In the genomic region with DNA sequence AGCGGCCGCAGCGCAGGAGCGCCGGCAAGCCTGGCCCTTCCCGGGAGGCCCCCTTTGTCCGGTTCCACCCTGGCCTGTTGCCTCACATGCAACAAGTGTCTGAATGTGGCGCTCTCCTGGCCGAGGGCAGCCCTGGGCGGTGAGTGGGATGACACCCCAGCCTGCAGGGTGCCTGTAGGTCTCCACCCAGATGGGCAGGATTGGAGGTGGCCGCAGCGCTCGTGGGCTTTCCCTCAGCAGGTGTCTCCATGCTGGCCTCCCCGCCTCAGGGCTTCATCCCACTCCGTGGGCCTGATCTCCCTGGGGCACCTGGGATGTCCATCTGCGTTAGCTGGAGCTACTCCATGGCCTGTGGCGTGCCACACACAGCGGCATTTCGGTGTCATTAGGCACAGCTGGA, we compare ENCODE assay signal across 7 cellular contexts. TPM values are rescaled to one million over a fixed set of nuclear protein-coding genes. Genes with fewer than 3 reads are reported as not detected.
DNase-seq lines count a peak whose midpoint lies in the region; ATAC-seq and TF ChIP-seq lines count a peak whose summit lies in the region.
"Had no signal": no experiment of that assay in that cellular context is flagged by ENCODE, and none has a peak within 500 bp of the region (broad histone marks: within the 10 kb centered on the region; RNA-seq: fewer than 3 reads in every experiment).

No MANE protein-coding gene starts in this region.

- H3K9me3 Mint-ChIP-seq in activated CD4-positive, alpha-beta T cell treated with anti-CD3 and anti-CD28 coated beads, Interleukin-2, amount 10 ng/mL, durations not matched to agents 24 days and 14 days: no peaks in the 10 kb centered on the region

- DNase-seq in activated CD4-positive, alpha-beta T cell treated with anti-CD3 and anti-CD28 coated beads, Interleukin-2, amount 10 ng/mL, durations not matched to agents 24 days and 14 days: no peak
- no peak for DNase-seq in activated CD4-positive, alpha-beta T cell treated with anti-CD3 and anti-CD28 coated beads for 1 hour
- DNase-seq in heart left ventricle: peak in 3 of 5 donors; percentile 30 to 54 (median 31)
- no peak for DNase-seq in tibial artery
- no peak for DNase-seq in ecto neural progenitor cell (ENCODE audit: low spot score)
- DNase-seq in stimulated activated naive CD4-positive, alpha-beta T cell (lab: John Stamatoyannopoulos, UW): no peak

- TF ChIP-seq CTCF in heart left ventricle (IDR thresholded peaks at IDR 0.05) (no peak), tibial artery (IDR thresholded peaks at IDR 0.05) (no peak)

- 77 to 89% (median 81%) methylated on average over 13 to 19 of the region's 19 CpGs for WGBS in heart left ventricle, 4 donors

- H3K36me3 Mint-ChIP-seq in activated CD4-positive, alpha-beta T cell treated with anti-CD3 and anti-CD28 coated beads, Interleukin-2, amount 10 ng/mL, durations not matched to agents 24 days and 14 days (ENCODE audit: low read depth): peaks cover 9% of the 10 kb centered on the region

- H3K4me3 Mint-ChIP-seq in activated CD4-positive, alpha-beta T cell treated with anti-CD3 and anti-CD28 coated beads, Interleukin-2, amount 10 ng/mL, durations not matched to agents 24 days and 14 days: peak overlapping the region; percentile 80

- H3K4me1 Mint-ChIP-seq in activated CD4-positive, alpha-beta T cell treated with anti-CD3 and anti-CD28 coated beads, Interleukin-2, amount 10 ng/mL, durations not matched to agents 24 days and 14 days: peaks cover 28% of the 10 kb centered on the region

- H3K27me3 Mint-ChIP-seq in activated CD4-positive, alpha-beta T cell treated with anti-CD3 and anti-CD28 coated beads, Interleukin-2, amount 10 ng/mL, durations not matched to agents 24 days and 14 days: no peaks in the 10 kb centered on the region

- peak overlapping the region in 7 of 12 donors; percentile 99 to 100 (median 100) for H3K27ac ChIP-seq in heart left ventricle
- peak overlapping the region in 1 of 2 donors; percentile 100 for H3K27ac ChIP-seq in tibial artery

- H3K9me3 ChIP-seq in heart left ventricle: no peaks in the 10 kb centered on the region
- H3K9me3 ChIP-seq in tibial artery: no peaks in the 10 kb centered on the region

- H3K27me3 ChIP-seq in heart left ventricle (no peaks in the 10 kb centered on the region), tibial artery (no peaks in the 10 kb centered on the region)

- H3K36me3 ChIP-seq in heart left ventricle: peaks cover 0 to 19% (median 7%) of the 10 kb centered on the region in 9 donors
- H3K36me3 ChIP-seq in tibial artery: peaks cover 0 to 42% (median 4%) of the 10 kb centered on the region in 3 donors

- peak overlapping the region; percentile 73 for H3K27ac Mint-ChIP-seq in activated CD4-positive, alpha-beta T cell treated with anti-CD3 and anti-CD28 coated beads, Interleukin-2, amount 10 ng/mL, durations not matched to agents 24 days and 14 days

- no peak for ATAC-seq in heart left ventricle

- H3K4me3 ChIP-seq in heart left ventricle (peak overlapping the region; percentile 81 to 100 (median 97)), tibial artery (peak overlapping the region; percentile 99 to 100)

- peaks cover 7 to 57% (median 41%) of the 10 kb centered on the region in 12 donors for H3K4me1 ChIP-seq in heart left ventricle
- peaks cover 5 to 40% (median 31%) of the 10 kb centered on the region in 4 donors for H3K4me1 ChIP-seq in tibial artery

- intact Hi-C loops in activated CD4-positive, alpha-beta T cell treated with anti-CD3 and anti-CD28 coated beads, Interleukin-2, amount 10 ng/mL, durations not matched to agents 24 days and 14 days (cut with micrococcal nuclease): no loop called here
- intact Hi-C loops in heart left ventricle (cut with DNase I): loop anchor here in 1 of 10 donors (10.0 kb wide), 2 partner anchors 102 to 502 kb away; partner anchors contain the start of genes ATAD3A and C1orf159
- intact Hi-C loops in tibial artery (cut with DNase I; ENCODE audit: low total_unique reads): no loop called here

- no peak for TF ChIP-seq POLR2A in heart left ventricle (IDR thresholded peaks at IDR 0.05)

RNA-seq across cellular contexts. Expression of gene MIB2, which starts 1.5 kb away (rescaled TPM):
- 32.7 and 34.1 TPM in 2 replicates for total RNA-seq in activated CD4-positive, alpha-beta T cell treated with anti-CD3 and anti-CD28 coated beads, Interleukin-2, amount 10 ng/mL, durations not matched to agents 24 days and 14 days
- total RNA-seq in heart left ventricle: 100 to 1,000 TPM in 1 of 9 donors, 10 to 100 TPM in 8; 59.2 to 114 (median 76.3) TPM
- polyA plus RNA-seq in heart left ventricle: 100 to 1,000 TPM in 1 of 2 donors, 10 to 100 TPM in 1; 40.7 to 121 TPM

RNA-seq across cellular contexts. Expression of gene MMP23B, which starts 15.1 kb away (rescaled TPM):
- total RNA-seq in activated CD4-positive, alpha-beta T cell treated with anti-CD3 and anti-CD28 coated beads, Interleukin-2, amount 10 ng/mL, durations not matched to agents 24 days and 14 days: 1.2 and 1.5 TPM in 2 replicates
- total RNA-seq in heart left ventricle: 100 to 1,000 TPM in 1 of 9 donors, 10 to 100 TPM in 8; 35.4 to 128 (median 59.0) TPM
- 10 to 100 TPM; 10.4 to 85.9 TPM for polyA plus RNA-seq in heart left ventricle
- total RNA-seq: dermis microvascular lymphatic vessel endothelial cell had no signal

RNA-seq across cellular contexts. Expression of gene FNDC10, which starts 16.9 kb away (rescaled TPM):
- total RNA-seq in activated CD4-positive, alpha-beta T cell treated with anti-CD3 and anti-CD28 coated beads, Interleukin-2, amount 10 ng/mL, durations not matched to agents 24 days and 14 days: 14.3 and 15.9 TPM in 2 replicates
- 1 to 10 TPM; 1.9 to 6.7 (median 3.6) TPM for total RNA-seq in heart left ventricle
- polyA plus RNA-seq in heart left ventricle: 1 to 10 TPM; 1.1 to 4.6 TPM

RNA-seq across cellular contexts. Expression of gene CDK11B, which starts 42.0 kb away (rescaled TPM):
- total RNA-seq in activated CD4-positive, alpha-beta T cell treated with anti-CD3 and anti-CD28 coated beads, Interleukin-2, amount 10 ng/mL, durations not matched to agents 24 days and 14 days: 38.0 and 40.4 TPM in 2 replicates
- total RNA-seq in heart left ventricle: 10 to 100 TPM; 20.4 to 30.9 (median 24.5) TPM
- 10 to 100 TPM; 34.9 to 39.4 TPM for polyA plus RNA-seq in heart left ventricle

RNA-seq across cellular contexts. Expression of gene SSU72, which starts 42.2 kb away (rescaled TPM):
- 134 TPM in 2 replicates for total RNA-seq in activated CD4-positive, alpha-beta T cell treated with anti-CD3 and anti-CD28 coated beads, Interleukin-2, amount 10 ng/mL, durations not matched to agents 24 days and 14 days
- total RNA-seq in heart left ventricle: 100 to 1,000 TPM in 5 of 9 donors, 10 to 100 TPM in 4; 76.3 to 160 (median 106) TPM
- 100 to 1,000 TPM; 113 to 138 TPM for polyA plus RNA-seq in heart left ventricle

Comparison
In these comparisons a context has a peak if more than half of its experiments do, and no peak if none do; other contexts are left out.
1. DNase-seq: peak in heart left ventricle (3 of 5); none in activated CD4-positive, alpha-beta T cell treated with anti-CD3 and anti-CD28 coated beads, Interleukin-2, amount 10 ng/mL, durations not matched to agents 24 days and 14 days (single experiment), activated CD4-positive, alpha-beta T cell treated with anti-CD3 and anti-CD28 coated beads for 1 hour (single experiment), tibial artery (0 of 2), ecto neural progenitor cell (single experiment) and stimulated activated naive CD4-positive, alpha-beta T cell (0 of 6).
2. RNA of gene MMP23B, which starts 15.1 kb away (total RNA-seq): 35.4 to 128 TPM in heart left ventricle; 1.2 to 1.5 TPM in activated CD4-positive, alpha-beta T cell treated with anti-CD3 and anti-CD28 coated beads, Interleukin-2, amount 10 ng/mL, durations not matched to agents 24 days and 14 days; every median in the first group is over 10 times any median in the second.